In genomic region chr19:46435689-46436088, GRCh38 we compare ENCODE assay signal across 2 cellular contexts. TPM values are rescaled to one million over a fixed set of nuclear protein-coding genes. Genes with fewer than 3 reads are reported as not detected.
"Had no signal": no experiment of that assay in that cellular context is flagged by ENCODE, and none has a peak within 500 bp of the region (broad histone marks: within the 10 kb centered on the region; RNA-seq: fewer than 3 reads in every experiment).

No MANE protein-coding gene starts in this region.

RNA-seq across cellular contexts. Expression of gene PNMA8C, which starts 7.0 kb away (rescaled TPM):
- total RNA-seq: GM23248, H4 had no signal
- polyA plus RNA-seq: GM23248 had no signal

RNA-seq across cellular contexts. Expression of gene CCDC8, which starts 22.3 kb away (rescaled TPM):
- total RNA-seq: H4 had no signal

RNA-seq across cellular contexts. Expression of gene PNMA8A, which starts 35.7 kb away (rescaled TPM):
- total RNA-seq: H4 had no signal

RNA-seq across cellular contexts. Expression of gene PNMA8B, which starts 60.0 kb away (rescaled TPM):
- total RNA-seq: H4 had no signal
